8 cellular contexts compared by ENCODE assay signal in genomic region chr3:183158552-183159006, GRCh38. TPM values are rescaled to one million over a fixed set of nuclear protein-coding genes. Genes with fewer than 3 reads are reported as not detected.
DNase-seq lines count a peak whose midpoint lies in the region; ATAC-seq and TF ChIP-seq lines count a peak whose summit lies in the region.

No MANE protein-coding gene starts in this region.

- peaks cover 0 to 13% of the 10 kb centered on the region in 2 donors for H3K4me1 ChIP-seq in left lung
- H3K4me1 ChIP-seq in sigmoid colon: peaks cover 0 to 13% (median 10%) of the 10 kb centered on the region in 4 donors

- TF ChIP-seq CTCF in left lung (IDR thresholded peaks at IDR 0.05) (no peak), sigmoid colon (IDR thresholded peaks at IDR 0.05) (no peak)

- 69 to 84% methylated on average over 3 of the region's 3 CpGs for WGBS in sigmoid colon, 2 donors

- DNase-seq in NK-92 treated with Interleukin-12 subunit alpha and Interleukin-12 subunit beta, amount 100 ng/mL, for 24 hours (lab: John Stamatoyannopoulos, UW): peak; percentile 39
- DNase-seq in NK-92 (lab: John Stamatoyannopoulos, UW; ENCODE audit: unreplicated experiment) (no peak), SW480 (ENCODE audit: low spot score) (peak; percentile 67), left lung (no peak), NCI-H1092 (lab: John Stamatoyannopoulos, UW) (no peak), sigmoid colon (no peak), NCI-H2029 treated with DMSO at 0.1 percent for 48 hours (lab: John Stamatoyannopoulos, UW) (no peak)

- H3K4me3 ChIP-seq in left lung: no peak overlapping the region
- no peak overlapping the region for H3K4me3 ChIP-seq in sigmoid colon

- H3K27me3 ChIP-seq in left lung (peaks cover 0 to 26% of the 10 kb centered on the region in 2 donors), sigmoid colon (peaks cover 4 to 23% (median 6%) of the 10 kb centered on the region in 3 donors)

- no peak for TF ChIP-seq EP300 in sigmoid colon (IDR thresholded peaks at IDR 0.05)

- ATAC-seq in HG02884 (IDR thresholded peaks at IDR 0.05; ENCODE audit: unreplicated experiment) (peak; percentile 60), left lung (peak; percentile 3)

- TF ChIP-seq POLR2A in sigmoid colon (IDR thresholded peaks at IDR 0.05): no peak

- intact Hi-C loops in left lung (cut with DNase I): no loop called here
- intact Hi-C loops in sigmoid colon (cut with DNase I): no loop called here

- H3K9me3 ChIP-seq in left lung (no peaks in the 10 kb centered on the region), sigmoid colon (no peaks in the 10 kb centered on the region)

- H3K27ac ChIP-seq in left lung: peak overlapping the region in 1 of 2 donors; percentile 33
- H3K27ac ChIP-seq in sigmoid colon: no peak overlapping the region

- H3K36me3 ChIP-seq in left lung: no peaks in the 10 kb centered on the region
- no peaks in the 10 kb centered on the region for H3K36me3 ChIP-seq in sigmoid colon

RNA-seq across cellular contexts. Expression of gene LAMP3, which starts 4.0 kb away (rescaled TPM):
- total RNA-seq in left lung: 100 to 1,000 TPM; 201 to 243 TPM
- total RNA-seq in sigmoid colon: not detected
- 1 to 10 TPM in 1 of 3 donors, under 1 TPM in 2; 0.60 to 9.5 (median 0.69) TPM for polyA plus RNA-seq in sigmoid colon

RNA-seq across cellular contexts. Expression of gene MCCC1, which starts 59.3 kb away (rescaled TPM):
- 10 to 100 TPM; 45.4 to 61.8 TPM for total RNA-seq in left lung
- total RNA-seq in sigmoid colon: 10 to 100 TPM; 19.7 to 28.2 (median 21.5) TPM
- polyA plus RNA-seq in sigmoid colon: 10 to 100 TPM; 18.0 to 26.8 (median 21.4) TPM

Comparison
In these comparisons a context has a peak if more than half of its experiments do, and no peak if none do; other contexts are left out.
1. DNase-seq: peak in NK-92 treated with Interleukin-12 subunit alpha and Interleukin-12 subunit beta, amount 100 ng/mL, for 24 hours (single experiment) and SW480 (single experiment); none in NK-92 (single experiment), left lung (0 of 2), NCI-H1092 (single experiment), sigmoid colon (single experiment) and NCI-H2029 treated with DMSO at 0.1 percent for 48 hours (single experiment).
2. RNA of gene LAMP3, which starts 4.0 kb away (total RNA-seq): 201 to 243 TPM in left lung; not detected in sigmoid colon; every median in the first group is over 100 times any median in the second.